ENCODE assay signal across 24 cellular contexts in the genomic region with DNA sequence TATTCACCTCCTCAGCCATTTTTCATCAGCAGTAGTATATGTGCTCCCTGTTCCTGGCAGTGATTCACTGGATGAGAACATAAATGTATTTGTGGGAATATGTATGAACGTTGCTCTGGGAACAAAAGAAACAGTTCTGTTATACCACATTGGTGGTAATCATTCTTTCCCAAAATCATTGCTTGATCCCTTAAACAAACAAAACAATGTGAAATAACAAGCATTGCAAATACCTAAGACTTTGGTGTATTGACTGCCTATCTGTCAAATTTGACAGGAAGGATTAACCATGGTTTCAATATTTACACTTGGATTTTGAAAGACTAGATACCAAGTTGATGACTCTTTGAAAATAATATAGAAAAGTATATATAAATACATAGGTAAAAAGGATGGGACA.
DNase-seq lines count a peak whose midpoint lies in the region; ATAC-seq, FAIRE-seq and TF ChIP-seq lines count a peak whose summit lies in the region.
"Had no signal": no experiment of that assay in that cellular context is flagged by ENCODE, and none has a peak within 500 bp of the region (broad histone marks: within the 10 kb centered on the region; RNA-seq: fewer than 3 reads in every experiment).

No MANE protein-coding gene starts in this region.

- POLR2A ChIA-PET in HepG2 (lab: Yijun Ruan, JAX) = no interaction called here

- no peaks in the 10 kb centered on the region; a peak in 1 of 5 replicates for H3K27me3 ChIP-seq in HepG2 (ENCODE audit: control insufficient read depth in 1 of 2, insufficient read depth in 2 of 2, low read length in 2 of 2)
- no peaks in the 10 kb centered on the region for H3K27me3 ChIP-seq in right lobe of liver
- H3K27me3 ChIP-seq: BE2C; BLaER1 treated with 17β-estradiol and CSF1 and Interleukin-3, amounts not matched to agents 10 nM and 100 nM had no signal

- no TSS peak for BruUV-seq in HepG2 (replicated peaks; lab: Mats Ljungman, UMichigan)

- TF ChIP-seq CTCF in HepG2 (CRISPR knock-in tag; IDR thresholded peaks at IDR 0.05) (no peak), right lobe of liver (IDR thresholded peaks at IDR 0.05) (no peak), epithelial cell of esophagus (IDR thresholded peaks at IDR 0.05; ENCODE audit: insufficient read depth, low read depth, low read length, missing control alignments) (no peak)

- H3K9me3 ChIP-seq in HepG2 (ENCODE audit: low read length) (no peaks in the 10 kb centered on the region; the same call in 1 of the 2 replicates), right lobe of liver (no peaks in the 10 kb centered on the region)
- H3K9me3 ChIP-seq: A549, BE2C, HAP-1 had no signal

- in situ Hi-C loops in HepG2 (cut with HindIII; ENCODE audit: extremely low pct_ligation_motif_present, low pct_unique_long_range_greater_than_20kb) = no loop called here

- WGBS in HepG2 (ENCODE audit: low lambda C conversion rate) = 3% methylated on average over 1 of the region's 1 CpG
- WGBS in right lobe of liver (ENCODE audit: insufficient coverage, low coverage, low lambda C conversion rate, missing lambda C conversion rate) = 83% methylated on average over 1 of the region's 1 CpG

- H3K9ac ChIP-seq in HepG2 (ENCODE audit: insufficient read depth, low read depth, low read length) = no peak overlapping the region
- H3K9ac ChIP-seq: BLaER1 treated with 17β-estradiol and CSF1 and Interleukin-3, amounts not matched to agents 10 nM and 100 nM had no signal

- TF ChIP-seq EP300 in HepG2 (IDR thresholded peaks at IDR 0.05; ENCODE audit: low read depth in 2 of 2, low read length in 2 of 2) (peak; percentile 90 to 95; a peak in 3 of 4 replicates), HepG2 (CRISPR knock-in tag; IDR thresholded peaks at IDR 0.05; ENCODE audit: borderline replicate concordance) (peak; percentile 87)

- H2AFZ ChIP-seq in HepG2 (ENCODE audit: low read length) = no peak overlapping the region

- CTCF ChIA-PET in HepG2 (lab: Yijun Ruan, JAX; ENCODE audit: low intra/inter-chr PET ratio, low total read pairs) = no interaction called here

- no peaks in the 10 kb centered on the region for H4K20me1 ChIP-seq in HepG2 (ENCODE audit: insufficient read depth, low read length)
- H4K20me1 ChIP-seq: BLaER1 treated with 17β-estradiol and CSF1 and Interleukin-3, amounts not matched to agents 10 nM and 100 nM had no signal

- ATAC-seq in HepG2 = peak; percentile 94
- no peak for ATAC-seq in right lobe of liver
- ATAC-seq in HG03196 (IDR thresholded peaks at IDR 0.05; ENCODE audit: unreplicated experiment) = no peak
- ATAC-seq in HG03354 (IDR thresholded peaks at IDR 0.05; ENCODE audit: poor library complexity, severe bottlenecking, unreplicated experiment) = no peak
- ATAC-seq: A549 had no signal

- H3K36me3 ChIP-seq in HepG2 (replicated peaks in 1 of 2; ENCODE audit: control insufficient read depth in 1 of 2, insufficient read depth in 2 of 2, low read length in 2 of 2) (no peaks in the 10 kb centered on the region), right lobe of liver (no peaks in the 10 kb centered on the region)
- H3K36me3 ChIP-seq: BE2C, HAP-1 had no signal

- intact Hi-C loops in HepG2 (cut with micrococcal nuclease; ENCODE audit: unreplicated experiment) (loop anchor here (10.0 kb wide), 1 partner anchor 288 kb away; a partner anchor contains a TSS), right lobe of liver (cut with DNase I) (no loop called here)

- H3K27ac ChIP-seq in HepG2 (ENCODE audit: extremely low read length, insufficient read depth, low read length) = no peak overlapping the region
- H3K27ac ChIP-seq in right lobe of liver = no peak overlapping the region
- H3K27ac ChIP-seq: A549; BLaER1 treated with 17β-estradiol and CSF1 and Interleukin-3, amounts not matched to agents 10 nM and 100 nM had no signal

- no peak for FAIRE-seq in HepG2 (lab: Jason Lieb, UNC)
- FAIRE-seq: A549, D721Med, G401.6, GM12892, H54 had no signal

- no peak for TF ChIP-seq RAD21 in HepG2 (CRISPR knock-in tag; IDR thresholded peaks at IDR 0.05)

- H3K4me3 ChIP-seq in HepG2 (replicated peaks in 1 of 3; ENCODE audit: insufficient read depth in 1 of 3, low read depth in 2 of 3, low read length in 3 of 3) (no peak overlapping the region), right lobe of liver (no peak overlapping the region), epithelial cell of esophagus (ENCODE audit: low read length) (no peak overlapping the region)
- H3K4me3 ChIP-seq: A549; BLaER1 treated with 17β-estradiol and CSF1 and Interleukin-3, amounts not matched to agents 10 nM and 100 nM; HAP-1 had no signal

- DNase-seq in HepG2 (ENCODE audit: low spot score) (peak; percentile 82), right lobe of liver (no peak), SHP77 (lab: John Stamatoyannopoulos, UW) (peak; percentile 23 to 51), epithelial cell of esophagus (ENCODE audit: low read depth) (peak; percentile 49), cerebellar cortex (ENCODE audit: low spot score) (no peak)
- DNase-seq: 8988T; ACHN; AML-193; BE2C; CD4-positive, alpha-beta T cell; CD8-positive, alpha-beta memory T cell; DMS 273 treated with DMSO at 0.1 percent for 48 hours; DND-41; GOT3; HFFc6 had no signal

- no peak for TF ChIP-seq POLR2A in HepG2 (IDR thresholded peaks at IDR 0.05; ENCODE audit: insufficient read depth in 1 of 2, low read depth in 2 of 2, low read length in 2 of 2)
- no peak for TF ChIP-seq POLR2A in right lobe of liver (IDR thresholded peaks at IDR 0.05)

- H3K4me1 ChIP-seq in HepG2 (ENCODE audit: insufficient read depth, low read length) (peaks cover 16% of the 10 kb centered on the region), right lobe of liver (no peaks in the 10 kb centered on the region)
- H3K4me1 ChIP-seq: A549; BE2C; BLaER1 treated with 17β-estradiol and CSF1 and Interleukin-3, amounts not matched to agents 10 nM and 100 nM; HAP-1 had no signal

- no peak overlapping the region for H3K4me2 ChIP-seq in HepG2 (ENCODE audit: low read depth, low read length)
- H3K4me2 ChIP-seq: A549; BLaER1 treated with 17β-estradiol and CSF1 and Interleukin-3, amounts not matched to agents 10 nM and 100 nM had no signal

- H3K79me2 ChIP-seq in HepG2 (ENCODE audit: insufficient read depth, low read length) = no peaks in the 10 kb centered on the region

TF ChIP-seq in HepG2, 621 proteins besides CTCF, POLR2A, EP300 and RAD21 (continues in another document):
- TF ChIP-seq PAWR (CRISPR knock-in tag; IDR thresholded peaks at IDR 0.05; ENCODE audit: borderline replicate concordance) = no peak
- TF ChIP-seq, protein P1, sequence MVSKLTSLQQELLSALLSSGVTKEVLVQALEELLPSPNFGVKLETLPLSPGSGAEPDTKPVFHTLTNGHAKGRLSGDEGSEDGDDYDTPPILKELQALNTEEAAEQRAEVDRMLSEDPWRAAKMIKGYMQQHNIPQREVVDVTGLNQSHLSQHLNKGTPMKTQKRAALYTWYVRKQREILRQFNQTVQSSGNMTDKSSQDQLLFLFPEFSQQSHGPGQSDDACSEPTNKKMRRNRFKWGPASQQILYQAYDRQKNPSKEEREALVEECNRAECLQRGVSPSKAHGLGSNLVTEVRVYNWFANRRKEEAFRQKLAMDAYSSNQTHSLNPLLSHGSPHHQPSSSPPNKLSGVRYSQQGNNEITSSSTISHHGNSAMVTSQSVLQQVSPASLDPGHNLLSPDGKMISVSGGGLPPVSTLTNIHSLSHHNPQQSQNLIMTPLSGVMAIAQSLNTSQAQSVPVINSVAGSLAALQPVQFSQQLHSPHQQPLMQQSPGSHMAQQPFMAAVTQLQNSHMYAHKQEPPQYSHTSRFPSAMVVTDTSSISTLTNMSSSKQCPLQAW (CRISPR knock-in tag; IDR thresholded peaks at IDR 0.05) = no peak
- TF ChIP-seq ZNF30 (CRISPR knock-in tag; IDR thresholded peaks at IDR 0.05) = no peak
- 0 out of 2 replicates have a peak, but pooled peaks have one; percentile 67 for TF ChIP-seq PPARG (CRISPR knock-in tag; conservative IDR thresholded peaks at IDR 0.05)
- TF ChIP-seq FOSL2 (CRISPR knock-in tag; IDR thresholded peaks at IDR 0.05) = peak; percentile 57; the same call in 1 of the 2 replicates
- TF ChIP-seq ZNF3 (CRISPR knock-in tag; IDR thresholded peaks at IDR 0.05) = no peak
- no peak for TF ChIP-seq NFRKB (IDR thresholded peaks at IDR 0.05)
- no peak for TF ChIP-seq ZNF75D (CRISPR knock-in tag; IDR thresholded peaks at IDR 0.05; ENCODE audit: borderline replicate concordance)
- no peak for TF ChIP-seq EHMT2 (IDR thresholded peaks at IDR 0.05; ENCODE audit: borderline replicate concordance, low read depth, low read length)
- no peak for TF ChIP-seq ZNF678 (CRISPR knock-in tag; IDR thresholded peaks at IDR 0.05)
- no peak for TF ChIP-seq ZNF775 (CRISPR knock-in tag; IDR thresholded peaks at IDR 0.05; ENCODE audit: borderline replicate concordance)
- TF ChIP-seq KAT2B (IDR thresholded peaks at IDR 0.05; ENCODE audit: borderline replicate concordance, low read depth, low read length) = no peak

Comparison
In these comparisons a context has a peak if more than half of its experiments do, and no peak if none do; other contexts are left out.
1. DNase-seq: peak in HepG2 (single experiment), SHP77 (2 of 2) and epithelial cell of esophagus (single experiment); none in right lobe of liver (0 of 3) and cerebellar cortex (single experiment).